In the genomic region with DNA sequence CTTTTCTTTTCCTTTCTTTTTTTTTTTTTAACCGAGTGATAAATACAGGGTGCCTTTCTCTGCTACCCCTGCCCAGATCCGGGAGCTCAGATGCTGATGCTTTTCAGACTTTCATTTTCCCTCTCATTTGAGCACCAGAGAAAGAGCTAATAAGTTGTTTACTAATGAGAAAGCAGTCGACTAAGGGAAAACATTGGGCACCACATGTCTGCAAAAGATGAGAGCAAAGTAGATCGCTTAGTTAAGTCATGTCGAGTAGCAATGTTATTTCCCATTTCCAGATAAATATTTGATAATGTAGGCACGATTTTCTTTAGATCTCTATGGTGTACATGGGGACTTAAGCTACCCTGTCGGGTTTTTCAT, we compare ENCODE assay signal across 8 cellular contexts. TPM values are rescaled to one million over a fixed set of nuclear protein-coding genes. Genes with fewer than 3 reads are reported as not detected.
DNase-seq lines count a peak whose midpoint lies in the region; ATAC-seq and TF ChIP-seq lines count a peak whose summit lies in the region.

No MANE protein-coding gene starts in this region.

- peak overlapping the region; percentile 81 for H2AFZ ChIP-seq in parathyroid adenoma

- H3K27ac Mint-ChIP-seq in activated T-cell treated with anti-CD3 and anti-CD28 coated beads, Interleukin-2, amount 50 U/mL, for 72 hours: peak overlapping the region; percentile 99

- peak overlapping the region; percentile 96 to 100 for H3K4me3 Mint-ChIP-seq in activated T-cell treated with anti-CD3 and anti-CD28 coated beads, Interleukin-2, amount 50 U/mL, for 72 hours

- H3K27ac ChIP-seq in Panc1 (ENCODE audit: low read length) (peak overlapping the region; percentile 92), epithelial cell of prostate (peak overlapping the region; percentile 94), parathyroid adenoma (peak overlapping the region; percentile 87)

- no peak overlapping the region for H3K9ac ChIP-seq in parathyroid adenoma

- H3K79me2 ChIP-seq in parathyroid adenoma: peaks cover 11% of the 10 kb centered on the region

- H3K9me3 ChIP-seq in Panc1 (ENCODE audit: control insufficient read depth, insufficient read depth, low read depth, low read length) (no peaks in the 10 kb centered on the region), parathyroid adenoma (ENCODE audit: control insufficient read depth, low read length) (no peaks in the 10 kb centered on the region)

- H3K4me1 Mint-ChIP-seq in activated T-cell treated with anti-CD3 and anti-CD28 coated beads, Interleukin-2, amount 50 U/mL, for 72 hours (ENCODE audit: low read depth): peaks cover 51% of the 10 kb centered on the region

- DNase-seq in activated T-cell treated with anti-CD3 and anti-CD28 coated beads, Interleukin-2, amount 50 U/mL, for 72 hours: peak in 1 of 2 donors; percentile 2
- DNase-seq in activated T-cell treated with anti-CD3 and anti-CD28 coated beads for 4 hours (no peak), Panc1 (ENCODE audit: low read depth, low spot score) (no peak), epithelial cell of prostate (ENCODE audit: low read depth, low spot score) (no peak)

- no peak; the same call in 1 of the 2 replicates for TF ChIP-seq CTCF in Panc1 (IDR thresholded peaks at IDR 0.05)
- TF ChIP-seq CTCF in parathyroid adenoma (IDR thresholded peaks at IDR 0.05): no peak

- no peaks in the 10 kb centered on the region for H3K27me3 ChIP-seq in Panc1 (ENCODE audit: control insufficient read depth, insufficient read depth, low read length)
- no peaks in the 10 kb centered on the region for H3K27me3 ChIP-seq in parathyroid adenoma (ENCODE audit: control insufficient read depth, insufficient read depth, low read length)

- no peak for ATAC-seq in activated T-cell treated with anti-CD3 and anti-CD28 coated beads, Interleukin-2, amount 50 U/mL, for 72 hours (replicated peaks in 1 of 2)
- ATAC-seq in Panc1 (no peak), HG02970 (IDR thresholded peaks at IDR 0.05; ENCODE audit: low FRiP score, unreplicated experiment) (no peak), GM19023 (IDR thresholded peaks at IDR 0.05; ENCODE audit: unreplicated experiment) (no peak), GM19467 (IDR thresholded peaks at IDR 0.05; ENCODE audit: unreplicated experiment) (no peak)

- peaks cover 4 to 5% of the 10 kb centered on the region in 2 donors for H3K36me3 Mint-ChIP-seq in activated T-cell treated with anti-CD3 and anti-CD28 coated beads, Interleukin-2, amount 50 U/mL, for 72 hours (ENCODE audit: insufficient read depth in 2 of 2)

- no peaks in the 10 kb centered on the region for H3K27me3 Mint-ChIP-seq in activated T-cell treated with anti-CD3 and anti-CD28 coated beads, Interleukin-2, amount 50 U/mL, for 72 hours (ENCODE audit: low read depth)

- CTCF ChIA-PET in Panc1 (lab: Charles Lee): interaction anchor here (1.1 kb wide), 2 partner anchors 29 to 299 kb away, joined by 3 to 6 read pairs; no protein-coding TSS in a partner anchor

- H3K4me1 ChIP-seq in Panc1 (ENCODE audit: control insufficient read depth, insufficient read depth, low read length): peaks cover 17% of the 10 kb centered on the region
- no peaks in the 10 kb centered on the region for H3K4me1 ChIP-seq in parathyroid adenoma

- BruUV-seq in Panc1 (replicated peaks; lab: Mats Ljungman, UMichigan): TSS peak; percentile 63

- H3K9me3 Mint-ChIP-seq in activated T-cell treated with anti-CD3 and anti-CD28 coated beads, Interleukin-2, amount 50 U/mL, for 72 hours: no peaks in the 10 kb centered on the region

- POLR2A ChIA-PET in Panc1 (lab: Charles Lee): interaction anchor here (0.7 kb wide), 2 partner anchors 20 to 327 kb away, joined by 3 to 6 read pairs; no protein-coding TSS in a partner anchor

- H3K36me3 ChIP-seq in Panc1 (ENCODE audit: control insufficient read depth, insufficient read depth, low read length) (peaks cover 10% of the 10 kb centered on the region), parathyroid adenoma (ENCODE audit: control insufficient read depth, insufficient read depth, low read length) (no peaks in the 10 kb centered on the region)

- intact Hi-C loops in Panc1 (cut with micrococcal nuclease; ENCODE audit: unreplicated experiment): no loop called here

- peak overlapping the region; percentile 76 for H3K4me2 ChIP-seq in parathyroid adenoma (ENCODE audit: low read length)

- peak overlapping the region; percentile 92 to 100 for H3K4me3 ChIP-seq in Panc1 (ENCODE audit: low read depth in 2 of 2, low read length in 2 of 2)
- H3K4me3 ChIP-seq in parathyroid adenoma (ENCODE audit: low read depth, low read length): peak overlapping the region; percentile 78

- in situ Hi-C loops in Panc1 (cut with HindIII; ENCODE audit: low pct_unique_long_range_greater_than_20kb, low sequenced_read_pairs): no loop called here

RNA-seq across cellular contexts. Expression of a gene that starts 1.1 kb away (rescaled TPM):
- total RNA-seq in activated T-cell treated with anti-CD3 and anti-CD28 coated beads, Interleukin-2, amount 50 U/mL, for 72 hours: 10 to 100 TPM; 27.4 to 28.1 TPM
- 74.1 TPM for total RNA-seq in Panc1 (2021; ENCODE audit: unreplicated experiment)
- polyA plus RNA-seq in Panc1 (2012; ENCODE audit: insufficient read length): 24.8 TPM
